Comparison of ENCODE assay signal across 17 cellular contexts in genomic region chr3:56314842-56315241, GRCh38.
DNase-seq lines count a peak whose midpoint lies in the region; ATAC-seq and TF ChIP-seq lines count a peak whose summit lies in the region.
"Had no signal": no experiment of that assay in that cellular context is flagged by ENCODE, and none has a peak within 500 bp of the region (broad histone marks: within the 10 kb centered on the region; RNA-seq: fewer than 3 reads in every experiment).

No MANE protein-coding gene starts in this region.

- no peaks in the 10 kb centered on the region for H3K36me3 Mint-ChIP-seq in MCF 10A (ENCODE audit: insufficient read depth, unreplicated experiment)
- H3K36me3 Mint-ChIP-seq: activated naive CD8-positive, alpha-beta T cell; naive B cell had no signal

- CTCF ChIA-PET in MCF 10A (lab: Yijun Ruan, JAX), result interaction anchor here (0.7 to 1.4 kb wide), 3 partner anchors 11 to 25 kb away, joined by 3 to 5 read pairs (median 3); no protein-coding TSS in a partner anchor

- intact Hi-C loops in MCF 10A (cut with micrococcal nuclease), result no loop called here

- H3K27me3 Mint-ChIP-seq in MCF 10A (ENCODE audit: insufficient read depth, unreplicated experiment), result no peaks in the 10 kb centered on the region

- H3K9me3 Mint-ChIP-seq in MCF 10A (ENCODE audit: unreplicated experiment), result no peaks in the 10 kb centered on the region
- H3K9me3 Mint-ChIP-seq: activated CD8-positive, alpha-beta T cell treated with anti-CD3 and anti-CD28 coated beads for 36 hours; IgD-negative memory B cell; naive B cell; T-helper 1 cell treated with Interleukin-12 subunit alpha and Interleukin-12 subunit beta and Interleukin-4 antibody, amounts not matched to agents 30 μg/mL and 1 μg/mL, for 36 hours had no signal

- POLR2A ChIA-PET in MCF 10A (lab: Yijun Ruan, JAX), result interaction anchor here (0.7 to 1.9 kb wide), 2 partner anchors 9 to 17 kb away, joined by 3 to 4 read pairs; no protein-coding TSS in a partner anchor

- peaks cover 5% of the 10 kb centered on the region for H3K4me1 Mint-ChIP-seq in MCF 10A (ENCODE audit: insufficient read depth, unreplicated experiment)
- H3K4me1 Mint-ChIP-seq: IgD-negative memory B cell had no signal

- no peak for TF ChIP-seq CTCF in MCF 10A (IDR thresholded peaks at IDR 0.05; ENCODE audit: unreplicated experiment)

- ATAC-seq in GM19324 (IDR thresholded peaks at IDR 0.05; ENCODE audit: low FRiP score, unreplicated experiment), result no peak
- ATAC-seq in GM21423 (IDR thresholded peaks at IDR 0.05; ENCODE audit: unreplicated experiment), result no peak
- no peak for ATAC-seq in HG03095 (IDR thresholded peaks at IDR 0.05; ENCODE audit: unreplicated experiment)
- ATAC-seq: activated CD8-positive, alpha-beta T cell treated with anti-CD3 and anti-CD28 coated beads for 36 hours had no signal

- BruUV-seq in MCF 10A (replicated peaks; lab: Mats Ljungman, UMichigan), result no TSS peak

- no peak overlapping the region for H3K4me3 Mint-ChIP-seq in MCF 10A (ENCODE audit: unreplicated experiment)
- H3K4me3 Mint-ChIP-seq: activated CD8-positive, alpha-beta T cell treated with anti-CD3 and anti-CD28 coated beads for 36 hours; activated naive CD8-positive, alpha-beta T cell; IgD-negative memory B cell; naive B cell; T-helper 1 cell treated with Interleukin-12 subunit alpha and Interleukin-12 subunit beta and Interleukin-4 antibody, amounts not matched to agents 30 μg/mL and 1 μg/mL, for 36 hours had no signal

- peak; percentile 79 for DNase-seq in A172 (ENCODE audit: low spot score)
- peak; percentile 5 for DNase-seq in GOT3 (lab: John Stamatoyannopoulos, UW)
- DNase-seq in MCF 10A (ENCODE audit: unreplicated experiment), result peak; percentile 77
- DNase-seq in islet precursor cell, result peak; percentile 88
- DNase-seq in SIG-M5 (lab: John Stamatoyannopoulos, UW), result no peak
- DNase-seq: activated CD8-positive, alpha-beta T cell treated with anti-CD3 and anti-CD28 coated beads for 36 hours; effector CD4-positive, alpha-beta T cell; GDM1; naive B cell; NCI-H1694 treated with DMSO at 0.1 percent for 48 hours; tibial artery had no signal

- no peak overlapping the region for H3K27ac Mint-ChIP-seq in MCF 10A (ENCODE audit: low read depth, unreplicated experiment)
- H3K27ac Mint-ChIP-seq: activated CD8-positive, alpha-beta T cell treated with anti-CD3 and anti-CD28 coated beads for 36 hours; activated naive CD8-positive, alpha-beta T cell; IgD-negative memory B cell; naive B cell; T-helper 1 cell treated with Interleukin-12 subunit alpha and Interleukin-12 subunit beta and Interleukin-4 antibody, amounts not matched to agents 30 μg/mL and 1 μg/mL, for 36 hours had no signal
